8 cellular contexts compared by ENCODE assay signal in genomic region chr9:114156311-114156657, GRCh38. TPM values are rescaled to one million over a fixed set of nuclear protein-coding genes. Genes with fewer than 3 reads are reported as not detected.
DNase-seq lines count a peak whose midpoint lies in the region; ATAC-seq and TF ChIP-seq lines count a peak whose summit lies in the region.

No MANE protein-coding gene starts in this region.

- CTCF ChIA-PET in HEK293 (lab: Yijun Ruan, JAX) = interaction anchor here (0.9 to 2.8 kb wide), 7 partner anchors 8 to 135 kb away, joined by 3 to 15 read pairs (median 5); no protein-coding TSS in a partner anchor
- CTCF ChIA-PET in activated B cell treated with CpG ODN at 0.5 μM for 24 hours (lab: Charles Lee) = interaction anchor here (0.5 kb wide), 1 partner anchor 1438 kb away, joined by 3 read pairs; no protein-coding TSS in a partner anchor

- no peaks in the 10 kb centered on the region for H3K36me3 ChIP-seq in HEK293 (ENCODE audit: control insufficient read depth in 2 of 2, insufficient read depth in 1 of 2, low read length in 2 of 2)
- H3K36me3 ChIP-seq in neuronal stem cell (replicated peaks in 1 of 2; ENCODE audit: control insufficient read depth in 2 of 2, insufficient read depth in 2 of 2, low read length in 2 of 2) = no peaks in the 10 kb centered on the region

- no peak overlapping the region for H3K4ac ChIP-seq in neuronal stem cell (ENCODE audit: low read length)

- H3K4me3 ChIP-seq in HEK293 (ENCODE audit: low read depth, low read length) = peak overlapping the region; percentile 66
- H3K4me3 ChIP-seq in fibroblast of mammary gland (ENCODE audit: control insufficient read depth, low read depth, low read length) = peak overlapping the region; percentile 55
- peak overlapping the region; percentile 46 to 85 for H3K4me3 ChIP-seq in neuronal stem cell (ENCODE audit: low read length in 2 of 2)

- H2BK5ac ChIP-seq in neuronal stem cell (ENCODE audit: low read length) = no peak overlapping the region

- DNase-seq in activated B cell treated with CpG ODN at 0.5 μM for 24 hours (no peak), fibroblast of mammary gland (ENCODE audit: low read depth) (no peak), neuronal stem cell (ENCODE audit: low spot score) (no peak), COR-L47 (lab: John Stamatoyannopoulos, UW) (no peak), NCI-H146 (lab: John Stamatoyannopoulos, UW) (no peak)

- no peaks in the 10 kb centered on the region for H3K9me3 ChIP-seq in HEK293 (ENCODE audit: control insufficient read depth, insufficient read depth, low read depth, low read length)
- H3K9me3 ChIP-seq in neuronal stem cell (replicated peaks in 1 of 2; ENCODE audit: control insufficient read depth in 2 of 2, insufficient read depth in 1 of 2, low read depth in 1 of 2, low read length in 2 of 2) = no peaks in the 10 kb centered on the region

- peaks cover 8 to 37% (median 13%) of the 10 kb centered on the region in 3 experiments for H3K27me3 ChIP-seq in neuronal stem cell (ENCODE audit: control insufficient read depth in 3 of 3, insufficient read depth in 3 of 3, low read depth in 1 of 3, low read length in 3 of 3)

- WGBS in neuronal stem cell (ENCODE audit: extremely low coverage in 2 of 2, insufficient read length in 2 of 2, insufficient replicate concordance in 1 of 2), 2 donors = no CpG with 5 or more reads among the region's 19 CpGs

- H4K91ac ChIP-seq in neuronal stem cell (ENCODE audit: low read depth, low read length, poor library complexity) = no peak overlapping the region

- intact Hi-C loops in activated B cell treated with CpG ODN at 0.5 μM for 24 hours (cut with micrococcal nuclease) = no loop called here

- H3K4me1 ChIP-seq in HEK293 (ENCODE audit: control insufficient read depth, insufficient read depth, low read length) = no peaks in the 10 kb centered on the region; the same call in 1 of the 2 replicates
- peaks cover 25 to 29% of the 10 kb centered on the region in 2 donors for H3K4me1 ChIP-seq in neuronal stem cell (ENCODE audit: control insufficient read depth in 2 of 2, insufficient read depth in 1 of 2, low read depth in 1 of 2, low read length in 2 of 2)

- no peak overlapping the region for H4K8ac ChIP-seq in neuronal stem cell (ENCODE audit: low read depth, low read length)

- peak overlapping the region; percentile 94 for H2AFZ ChIP-seq in neuronal stem cell (ENCODE audit: low read length)

- H3K23ac ChIP-seq in neuronal stem cell (ENCODE audit: low read depth, low read length, poor library complexity) = no peak overlapping the region

- peak overlapping the region; percentile 5 for H3K14ac ChIP-seq in neuronal stem cell (ENCODE audit: low read length)

- peak overlapping the region; percentile 85 for H3K18ac ChIP-seq in neuronal stem cell (ENCODE audit: low read length)

- H3K9ac ChIP-seq in neuronal stem cell (ENCODE audit: low read depth, low read length, poor library complexity) = peak overlapping the region; percentile 70

- no peak overlapping the region for H2AK5ac ChIP-seq in neuronal stem cell (ENCODE audit: low read depth, low read length)

- no peak overlapping the region for H2BK12ac ChIP-seq in neuronal stem cell (ENCODE audit: low read length)

- peak overlapping the region; percentile 13 for H2BK15ac ChIP-seq in neuronal stem cell (ENCODE audit: low read length)

- POLR2A ChIA-PET in HEK293 (lab: Yijun Ruan, JAX) (interaction anchor here (1.7 kb wide), 1 partner anchor 21 kb away, joined by 7 read pairs; no protein-coding TSS in a partner anchor), activated B cell treated with CpG ODN at 0.5 μM for 24 hours (lab: Charles Lee) (no interaction called here)

- H3K4me3 Mint-ChIP-seq in activated B cell treated with CpG ODN at 0.5 μM for 24 hours = peak overlapping the region; percentile 81

- H3K79me1 ChIP-seq in neuronal stem cell (ENCODE audit: low read depth, low read length) = no peaks in the 10 kb centered on the region

- no peak for ATAC-seq in activated B cell treated with CpG ODN at 0.5 μM for 24 hours (ENCODE audit: low read depth)
- ATAC-seq in GM18517 (IDR thresholded peaks at IDR 0.05; ENCODE audit: unreplicated experiment) = no peak
- ATAC-seq in HG03432 (IDR thresholded peaks at IDR 0.05; ENCODE audit: unreplicated experiment) = no peak

- no peak overlapping the region for H3K27ac Mint-ChIP-seq in activated B cell treated with CpG ODN at 0.5 μM for 24 hours

- no peaks in the 10 kb centered on the region for H3K36me3 Mint-ChIP-seq in activated B cell treated with CpG ODN at 0.5 μM for 24 hours (ENCODE audit: low read depth)

- no peak for TF ChIP-seq CTCF in HEK293 (tag by site-specific recombination; IDR thresholded peaks at IDR 0.05)
- TF ChIP-seq CTCF in activated B cell treated with CpG ODN at 0.5 μM for 24 hours (IDR thresholded peaks at IDR 0.05) = no peak
- no peak for TF ChIP-seq CTCF in fibroblast of mammary gland (conservative IDR thresholded peaks at IDR 0.05; ENCODE audit: control insufficient read depth, insufficient read depth, low read depth, low read length)

- no peaks in the 10 kb centered on the region for H3K9me3 Mint-ChIP-seq in activated B cell treated with CpG ODN at 0.5 μM for 24 hours

- H3K27me3 Mint-ChIP-seq in activated B cell treated with CpG ODN at 0.5 μM for 24 hours = peaks cover 45% of the 10 kb centered on the region

- H3K4me1 Mint-ChIP-seq in activated B cell treated with CpG ODN at 0.5 μM for 24 hours = peaks cover 21% of the 10 kb centered on the region

- peak overlapping the region; percentile 96 for H3K4me2 ChIP-seq in neuronal stem cell (ENCODE audit: insufficient read depth, low read length, poor library complexity, severe bottlenecking)

- H3K27ac ChIP-seq in HEK293 (ENCODE audit: extremely low read depth, low read depth, low read length) = no peak overlapping the region; the same call in 1 of the 2 replicates
- no peak overlapping the region for H3K27ac ChIP-seq in neuronal stem cell (replicated peaks; ENCODE audit: low read length)

- H2BK120ac ChIP-seq in neuronal stem cell (ENCODE audit: low read depth, low read length) = peak overlapping the region; percentile 49

TF ChIP-seq in HEK293, 187 proteins besides CTCF, POLR2A, EP300 and RAD21 (continues in another document):
- TF ChIP-seq ZBTB44 (tag by site-specific recombination; IDR thresholded peaks at IDR 0.05) = no peak
- TF ChIP-seq PATZ1 (tag by site-specific recombination; IDR thresholded peaks at IDR 0.05) = no peak
- no peak for TF ChIP-seq ZNF791 (tag by site-specific recombination; IDR thresholded peaks at IDR 0.05)
- no peak for TF ChIP-seq ZNF354C (tag by site-specific recombination; IDR thresholded peaks at IDR 0.05; ENCODE audit: borderline replicate concordance, low read depth)
- TF ChIP-seq ZNF626 (tag by site-specific recombination; IDR thresholded peaks at IDR 0.05) = no peak
- no peak for TF ChIP-seq ZNF560 (tag by site-specific recombination; IDR thresholded peaks at IDR 0.05; ENCODE audit: borderline replicate concordance)
- TF ChIP-seq ZNF639 (tag by site-specific recombination; IDR thresholded peaks at IDR 0.05) = no peak

RNA-seq across cellular contexts. Expression of gene COL27A1, which starts 0.9 kb away (rescaled TPM):
- 0.33 and 0.44 TPM in 2 replicates for total RNA-seq in activated B cell treated with CpG ODN at 0.5 μM for 24 hours
- polyA plus RNA-seq in neuronal stem cell (2013, experiment 1 of 2) = 11.1 TPM
- 11.1 TPM for polyA plus RNA-seq in neuronal stem cell (2013, experiment 2 of 2)

RNA-seq across cellular contexts. Expression of gene KIF12, which starts 57.2 kb away (rescaled TPM):
- total RNA-seq in activated B cell treated with CpG ODN at 0.5 μM for 24 hours = not detected in 2 replicates
- polyA plus RNA-seq in neuronal stem cell (2013, experiment 1 of 2) = 0.18 TPM
- polyA plus RNA-seq in neuronal stem cell (2013, experiment 2 of 2) = 0.22 TPM
